ENCODE assay signal across 8 cellular contexts in genomic region chr11:8604078-8604723, GRCh38. TPM values are rescaled to one million over a fixed set of nuclear protein-coding genes. Genes with fewer than 3 reads are reported as not detected.
DNase-seq lines count a peak whose midpoint lies in the region; ATAC-seq, FAIRE-seq and TF ChIP-seq lines count a peak whose summit lies in the region.

No MANE protein-coding gene starts in this region.

- WGBS in A549 (ENCODE audit: missing lambda C conversion rate), result 5% methylated on average over 7 of the region's 9 CpGs

- peak; percentile 77 for FAIRE-seq in A549 (lab: Jason Lieb, UNC)

- H3K4me3 Mint-ChIP-seq in activated CD8-positive, alpha-beta memory T cell treated with anti-CD3 and anti-CD28 coated beads, Interleukin-2, amount 10 ng/mL, durations not matched to agents 7 days and 5 days, result no peak overlapping the region

- TF ChIP-seq CTCF in A549 (IDR thresholded peaks at IDR 0.05), result peak; percentile 74
- TF ChIP-seq CTCF in GM12864 (IDR thresholded peaks at IDR 0.05; ENCODE audit: low read depth, low read length, missing control alignments), result peak; percentile 90

- no peaks in the 10 kb centered on the region for H3K4me1 Mint-ChIP-seq in activated CD8-positive, alpha-beta memory T cell treated with anti-CD3 and anti-CD28 coated beads, Interleukin-2, amount 10 ng/mL, durations not matched to agents 7 days and 5 days

- POLR2A ChIA-PET in A549 (lab: Yijun Ruan, JAX), result interaction anchor here (1.0 to 1.5 kb wide), 3 partner anchors 10 to 85 kb away, joined by 5 to 12 read pairs (median 6); partner anchors contain the start of genes RPL27A, STK33 and TRIM66

- H3K27me3 Mint-ChIP-seq in activated CD8-positive, alpha-beta memory T cell treated with anti-CD3 and anti-CD28 coated beads, Interleukin-2, amount 10 ng/mL, durations not matched to agents 7 days and 5 days, result peaks cover 28% of the 10 kb centered on the region

- no peaks in the 10 kb centered on the region for H3K9me3 ChIP-seq in A549

- ATAC-seq in A549, result peak; percentile 94
- ATAC-seq in HG02610 (IDR thresholded peaks at IDR 0.05; ENCODE audit: unreplicated experiment), result peak; percentile 84
- ATAC-seq in activated CD8-positive, alpha-beta memory T cell treated with anti-CD3 and anti-CD28 coated beads, Interleukin-2, amount 10 ng/mL, durations not matched to agents 7 days and 5 days, result peak; percentile 72
- peak; percentile 82 for ATAC-seq in sciatic nerve
- ATAC-seq in HG02840 (IDR thresholded peaks at IDR 0.05; ENCODE audit: low FRiP score, unreplicated experiment), result no peak

- DNase-seq in A549 (ENCODE audit: low read depth in 1 of 2, low spot score in 1 of 2), result peak; percentile 64 to 97
- DNase-seq in GM12864 (ENCODE audit: low read depth), result no peak
- DNase-seq in NCI-H2029 (lab: John Stamatoyannopoulos, UW), result peak; percentile 23
- DNase-seq in activated CD8-positive, alpha-beta memory T cell treated with anti-CD3 and anti-CD28 coated beads, Interleukin-2, amount 10 ng/mL, durations not matched to agents 7 days and 5 days, result peak; percentile 47
- peak; percentile 47 for DNase-seq in glomerular endothelial cell (ENCODE audit: extremely low read depth, low read depth, low spot score)
- DNase-seq in sciatic nerve (ENCODE audit: low spot score), result no peak

- no peak for TF ChIP-seq POLR2A in A549 (IDR thresholded peaks at IDR 0.05; ENCODE audit: low read length)

- intact Hi-C loops in sciatic nerve (cut with DNase I), result no loop called here

- TF ChIP-seq RAD21 in A549 (conservative IDR thresholded peaks at IDR 0.05 in 1 of 2, IDR thresholded peaks at IDR 0.05 in 1 of 2), result peak; percentile 51 to 54

- H3K27ac ChIP-seq in A549, result peak overlapping the region; percentile 64 to 78

- no peaks in the 10 kb centered on the region for H3K36me3 Mint-ChIP-seq in activated CD8-positive, alpha-beta memory T cell treated with anti-CD3 and anti-CD28 coated beads, Interleukin-2, amount 10 ng/mL, durations not matched to agents 7 days and 5 days

- H3K4me2 ChIP-seq in A549, result peak overlapping the region; percentile 72

- H3K27ac Mint-ChIP-seq in activated CD8-positive, alpha-beta memory T cell treated with anti-CD3 and anti-CD28 coated beads, Interleukin-2, amount 10 ng/mL, durations not matched to agents 7 days and 5 days, result no peak overlapping the region

- peak; percentile 61 to 74; a peak in 2 of 5 replicates for TF ChIP-seq EP300 in A549 (IDR thresholded peaks at IDR 0.05)

- no peaks in the 10 kb centered on the region for H3K9me3 Mint-ChIP-seq in activated CD8-positive, alpha-beta memory T cell treated with anti-CD3 and anti-CD28 coated beads, Interleukin-2, amount 10 ng/mL, durations not matched to agents 7 days and 5 days (ENCODE audit: low read depth)

- peaks cover 56% of the 10 kb centered on the region for H3K4me1 ChIP-seq in A549

- H3K4me3 ChIP-seq in A549 (no peak overlapping the region), GM12864 (ENCODE audit: low read depth, low read length) (no peak overlapping the region)

- CTCF ChIA-PET in A549 (lab: Yijun Ruan, JAX), result interaction anchor here (0.6 to 2.2 kb wide), 12 partner anchors 8 to 383 kb away, joined by 3 to 10 read pairs (median 3); partner anchors contain the start of genes RPL27A and TRIM66
- CTCF ChIA-PET in activated CD8-positive, alpha-beta memory T cell treated with anti-CD3 and anti-CD28 coated beads, Interleukin-2, amount 10 ng/mL, durations not matched to agents 7 days and 5 days (lab: Charles Lee), result no interaction called here

TF ChIP-seq in A549, 52 proteins besides CTCF, POLR2A, EP300 and RAD21:
- TF ChIP-seq SMC3 (IDR thresholded peaks at IDR 0.05), result peak; percentile 52
- peak; percentile 84; the same call in 1 of the 2 replicates for TF ChIP-seq GATA3 (IDR thresholded peaks at IDR 0.05; ENCODE audit: borderline replicate concordance)
- TF ChIP-seq BCL3 (IDR thresholded peaks at IDR 0.05), result 0 out of 3 replicates have a peak, but pooled peaks have one; percentile 60
- TF ChIP-seq JUN (IDR thresholded peaks at IDR 0.05), result peak; percentile 56 to 85; a peak in 3 of 5 replicates
- TF ChIP-seq PBX3 (IDR thresholded peaks at IDR 0.05), result 0 out of 2 replicates have a peak, but pooled peaks have one; percentile 28
- no peak for TF ChIP-seq ELK1 (IDR thresholded peaks at IDR 0.05; ENCODE audit: low read depth, low read length)
- peak; percentile 55; the same call in 1 of the 2 replicates for TF ChIP-seq MAX (IDR thresholded peaks at IDR 0.05)
- TF ChIP-seq FOSL2 (IDR thresholded peaks at IDR 0.05), result peak; percentile 84
- TF ChIP-seq FOSL2 (CRISPR knock-in tag; IDR thresholded peaks at IDR 0.05), result peak; percentile 90
- TF ChIP-seq HES2 (IDR thresholded peaks at IDR 0.05), result peak; percentile 65
- no peak for TF ChIP-seq RFX5 (IDR thresholded peaks at IDR 0.05)
- TF ChIP-seq CEBPB (IDR thresholded peaks at IDR 0.05), result peak; percentile 94 to 97
- peak; percentile 94 for TF ChIP-seq JUNB (IDR thresholded peaks at IDR 0.05)
- TF ChIP-seq HOXA7 (CRISPR knock-in tag; IDR thresholded peaks at IDR 0.05), result no peak
- no peak for TF ChIP-seq ZFP36 (IDR thresholded peaks at IDR 0.05; ENCODE audit: borderline replicate concordance, partially characterized antibody)
- no peak for TF ChIP-seq HEYL (CRISPR knock-in tag; IDR thresholded peaks at IDR 0.05)
- no peak for TF ChIP-seq NR3C1 (IDR thresholded peaks at IDR 0.05)
- no peak for TF ChIP-seq HOXB5 (CRISPR knock-in tag; IDR thresholded peaks at IDR 0.05)
- no peak for TF ChIP-seq HDAC2 (IDR thresholded peaks at IDR 0.05)

RNA-seq across cellular contexts. Expression of gene STK33, which starts 10.2 kb away (rescaled TPM):
- 4.4 and 5.8 TPM in 2 replicates for polyA plus RNA-seq in A549 (2011; rRNA removed)
- 1.5 and 2.1 TPM in 2 replicates for polyA plus RNA-seq in A549 (2012; cell fraction: cytosol; rRNA removed)
- polyA plus RNA-seq in A549 (2012; cell fraction: nucleus; rRNA removed), result 2.4 and 3.5 TPM in 2 replicates
- polyA plus RNA-seq in A549 (2017; fragmentation: RNase III; extraction: RNeasy Plus Mini Kit Qiagen cat#74134 plus additional on column Dnase treatment), result 4.8 to 5.7 TPM (median 5.2 TPM) in 3 replicates
- polyA minus RNA-seq in A549 (2011; rRNA and poly(A)+ RNA removed), result 2.0 and 2.6 TPM in 2 replicates
- total RNA-seq in activated CD8-positive, alpha-beta memory T cell treated with anti-CD3 and anti-CD28 coated beads, Interleukin-2, amount 10 ng/mL, durations not matched to agents 7 days and 5 days, result 1 to 10 TPM; 1.4 to 1.8 TPM
- 4.1 and 6.4 TPM in 2 replicates for total RNA-seq in glomerular endothelial cell
- 3.1 TPM for total RNA-seq in sciatic nerve

Comparison
In these comparisons a context has a peak if more than half of its experiments do, and no peak if none do; other contexts are left out.
1. DNase-seq: peak in A549 (2 of 2), NCI-H2029 (single experiment), activated CD8-positive, alpha-beta memory T cell treated with anti-CD3 and anti-CD28 coated beads, Interleukin-2, amount 10 ng/mL, durations not matched to agents 7 days and 5 days (single experiment) and glomerular endothelial cell (single experiment); none in GM12864 (single experiment) and sciatic nerve (single experiment).